In the genomic region with DNA sequence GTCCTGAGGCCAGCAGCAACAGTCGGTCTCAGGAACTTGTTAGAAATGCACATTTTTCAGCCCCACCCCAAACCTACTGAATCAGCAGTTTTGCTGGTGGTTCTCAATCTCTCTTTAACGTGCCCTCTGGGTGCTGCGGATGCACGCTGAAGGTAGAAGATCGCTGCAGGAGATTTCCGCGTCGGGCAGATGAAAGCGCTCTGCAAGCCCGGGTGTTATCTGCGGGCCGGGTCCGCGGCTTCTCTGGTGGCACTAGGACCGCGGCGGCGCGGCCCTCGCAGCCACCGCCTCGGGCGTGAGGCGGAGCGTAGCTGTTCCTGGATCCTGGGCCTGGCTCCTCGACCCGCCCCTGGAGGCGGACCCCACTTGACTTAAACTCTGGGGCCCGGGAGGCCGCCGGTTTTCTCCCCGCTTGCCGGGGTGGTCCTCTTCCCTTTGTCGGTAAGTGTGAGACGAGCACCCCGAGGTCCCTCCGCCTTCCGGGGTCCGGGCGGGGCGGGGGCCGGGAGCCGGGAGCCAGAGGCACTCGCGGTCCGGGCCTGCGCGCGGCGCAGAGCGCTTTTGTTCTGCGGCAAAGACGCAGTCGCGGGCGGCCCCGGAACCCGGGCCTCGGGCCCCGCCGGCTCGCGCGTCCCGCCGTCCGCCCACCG, we compare ENCODE assay signal across 1 cellular context.
TF ChIP-seq lines count a peak whose summit lies in the region.

RESF1 (plus strand) TSS at position 365 of the 650 bp plus-strand sequence. CDS start 21,541 bp downstream, outside the sequence.

TF ChIP-seq in GM12878, 131 proteins besides CTCF, POLR2A, EP300 and RAD21 (continued from another document):
- TF ChIP-seq, protein P1, sequence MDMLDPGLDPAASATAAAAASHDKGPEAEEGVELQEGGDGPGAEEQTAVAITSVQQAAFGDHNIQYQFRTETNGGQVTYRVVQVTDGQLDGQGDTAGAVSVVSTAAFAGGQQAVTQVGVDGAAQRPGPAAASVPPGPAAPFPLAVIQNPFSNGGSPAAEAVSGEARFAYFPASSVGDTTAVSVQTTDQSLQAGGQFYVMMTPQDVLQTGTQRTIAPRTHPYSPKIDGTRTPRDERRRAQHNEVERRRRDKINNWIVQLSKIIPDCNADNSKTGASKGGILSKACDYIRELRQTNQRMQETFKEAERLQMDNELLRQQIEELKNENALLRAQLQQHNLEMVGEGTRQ (IDR thresholded peaks at IDR 0.05; ENCODE audit: borderline replicate concordance, low read depth, low read length): no peak
- TF ChIP-seq HDAC6 (IDR thresholded peaks at IDR 0.05; ENCODE audit: unreplicated experiment): peak; percentile 68
- TF ChIP-seq BCL11A (IDR thresholded peaks at IDR 0.05; ENCODE audit: low read depth, low read length): no peak; the same call in 1 of the 2 replicates
- TF ChIP-seq, protein P2, sequence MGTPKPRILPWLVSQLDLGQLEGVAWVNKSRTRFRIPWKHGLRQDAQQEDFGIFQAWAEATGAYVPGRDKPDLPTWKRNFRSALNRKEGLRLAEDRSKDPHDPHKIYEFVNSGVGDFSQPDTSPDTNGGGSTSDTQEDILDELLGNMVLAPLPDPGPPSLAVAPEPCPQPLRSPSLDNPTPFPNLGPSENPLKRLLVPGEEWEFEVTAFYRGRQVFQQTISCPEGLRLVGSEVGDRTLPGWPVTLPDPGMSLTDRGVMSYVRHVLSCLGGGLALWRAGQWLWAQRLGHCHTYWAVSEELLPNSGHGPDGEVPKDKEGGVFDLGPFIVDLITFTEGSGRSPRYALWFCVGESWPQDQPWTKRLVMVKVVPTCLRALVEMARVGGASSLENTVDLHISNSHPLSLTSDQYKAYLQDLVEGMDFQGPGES (IDR thresholded peaks at IDR 0.05): no peak
- TF ChIP-seq ZNF207 (IDR thresholded peaks at IDR 0.05; ENCODE audit: borderline replicate concordance): peak; percentile 61; the same call in 1 of the 2 replicates
- TF ChIP-seq, protein P3, sequence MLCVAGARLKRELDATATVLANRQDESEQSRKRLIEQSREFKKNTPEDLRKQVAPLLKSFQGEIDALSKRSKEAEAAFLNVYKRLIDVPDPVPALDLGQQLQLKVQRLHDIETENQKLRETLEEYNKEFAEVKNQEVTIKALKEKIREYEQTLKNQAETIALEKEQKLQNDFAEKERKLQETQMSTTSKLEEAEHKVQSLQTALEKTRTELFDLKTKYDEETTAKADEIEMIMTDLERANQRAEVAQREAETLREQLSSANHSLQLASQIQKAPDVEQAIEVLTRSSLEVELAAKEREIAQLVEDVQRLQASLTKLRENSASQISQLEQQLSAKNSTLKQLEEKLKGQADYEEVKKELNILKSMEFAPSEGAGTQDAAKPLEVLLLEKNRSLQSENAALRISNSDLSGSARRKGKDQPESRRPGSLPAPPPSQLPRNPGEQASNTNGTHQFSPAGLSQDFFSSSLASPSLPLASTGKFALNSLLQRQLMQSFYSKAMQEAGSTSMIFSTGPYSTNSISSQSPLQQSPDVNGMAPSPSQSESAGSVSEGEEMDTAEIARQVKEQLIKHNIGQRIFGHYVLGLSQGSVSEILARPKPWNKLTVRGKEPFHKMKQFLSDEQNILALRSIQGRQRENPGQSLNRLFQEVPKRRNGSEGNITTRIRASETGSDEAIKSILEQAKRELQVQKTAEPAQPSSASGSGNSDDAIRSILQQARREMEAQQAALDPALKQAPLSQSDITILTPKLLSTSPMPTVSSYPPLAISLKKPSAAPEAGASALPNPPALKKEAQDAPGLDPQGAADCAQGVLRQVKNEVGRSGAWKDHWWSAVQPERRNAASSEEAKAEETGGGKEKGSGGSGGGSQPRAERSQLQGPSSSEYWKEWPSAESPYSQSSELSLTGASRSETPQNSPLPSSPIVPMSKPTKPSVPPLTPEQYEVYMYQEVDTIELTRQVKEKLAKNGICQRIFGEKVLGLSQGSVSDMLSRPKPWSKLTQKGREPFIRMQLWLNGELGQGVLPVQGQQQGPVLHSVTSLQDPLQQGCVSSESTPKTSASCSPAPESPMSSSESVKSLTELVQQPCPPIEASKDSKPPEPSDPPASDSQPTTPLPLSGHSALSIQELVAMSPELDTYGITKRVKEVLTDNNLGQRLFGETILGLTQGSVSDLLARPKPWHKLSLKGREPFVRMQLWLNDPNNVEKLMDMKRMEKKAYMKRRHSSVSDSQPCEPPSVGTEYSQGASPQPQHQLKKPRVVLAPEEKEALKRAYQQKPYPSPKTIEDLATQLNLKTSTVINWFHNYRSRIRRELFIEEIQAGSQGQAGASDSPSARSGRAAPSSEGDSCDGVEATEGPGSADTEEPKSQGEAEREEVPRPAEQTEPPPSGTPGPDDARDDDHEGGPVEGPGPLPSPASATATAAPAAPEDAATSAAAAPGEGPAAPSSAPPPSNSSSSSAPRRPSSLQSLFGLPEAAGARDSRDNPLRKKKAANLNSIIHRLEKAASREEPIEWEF (IDR thresholded peaks at IDR 0.05; ENCODE audit: insufficient replicate concordance, low read depth, low read length): no peak
- no peak for TF ChIP-seq BRCA1 (IDR thresholded peaks at IDR 0.05; ENCODE audit: low read depth, low read length)
- TF ChIP-seq LARP7 (IDR thresholded peaks at IDR 0.05): peak; percentile 90
- no peak for TF ChIP-seq SUPT20H (IDR thresholded peaks at IDR 0.05; ENCODE audit: borderline replicate concordance, control insufficient read depth, low read depth, low read length)
- no peak for TF ChIP-seq NFYA (IDR thresholded peaks at IDR 0.05; ENCODE audit: borderline replicate concordance, low read depth, low read length)
- TF ChIP-seq CBX3 (IDR thresholded peaks at IDR 0.05; ENCODE audit: borderline replicate concordance, low read depth): no peak
- TF ChIP-seq PML (IDR thresholded peaks at IDR 0.05; ENCODE audit: low read length): peak; percentile 89; the same call in 1 of the 2 replicates
- no peak for TF ChIP-seq SIN3A (IDR thresholded peaks at IDR 0.05; ENCODE audit: low read depth, low read length)
- peak; percentile 20; the same call in 1 of the 2 replicates for TF ChIP-seq TBL1XR1 (IDR thresholded peaks at IDR 0.05; ENCODE audit: low read depth, low read length)
- no peak for TF ChIP-seq IRF4 (IDR thresholded peaks at IDR 0.05; ENCODE audit: low read depth, low read length)
- TF ChIP-seq CBX5 (IDR thresholded peaks at IDR 0.05; ENCODE audit: low read depth): peak; percentile 97
- peak; percentile 46 for TF ChIP-seq EED (IDR thresholded peaks at IDR 0.05; ENCODE audit: low read depth)
- TF ChIP-seq TCF3 (IDR thresholded peaks at IDR 0.05; ENCODE audit: borderline replicate concordance, insufficient read depth, low read depth, low read length): 0 out of 2 replicates have a peak, but pooled peaks have one; percentile 6
- TF ChIP-seq CEBPZ (IDR thresholded peaks at IDR 0.05; ENCODE audit: low read depth, low read length): no peak
- no peak for TF ChIP-seq ESRRA (IDR thresholded peaks at IDR 0.05; ENCODE audit: low read length)
- no peak for TF ChIP-seq NR2C1 (IDR thresholded peaks at IDR 0.05)
- TF ChIP-seq EGR1 (IDR thresholded peaks at IDR 0.05; ENCODE audit: borderline replicate concordance in 1 of 2, low read depth in 2 of 2, low read length in 2 of 2): peak in 1 of 2 experiments; percentile 66; a peak in 1 of 3 replicates
